8 cellular contexts compared by ENCODE assay signal in genomic region chr17:16286009-16286946, GRCh38.
DNase-seq lines count a peak whose midpoint lies in the region; ATAC-seq and TF ChIP-seq lines count a peak whose summit lies in the region.

No MANE protein-coding gene starts in this region.

- peaks cover 14% of the 10 kb centered on the region for H3K27me3 Mint-ChIP-seq in GM23338 (ENCODE audit: insufficient read depth, low read depth, poor library complexity)
- no peaks in the 10 kb centered on the region for H3K27me3 Mint-ChIP-seq in dendritic cell treated with granulocyte-macrophage colony-stimulating factor and Interleukin-4, amounts not matched to agents 40 ng/mL and 50 ng/mL, for 4 days

- intact Hi-C loops in dendritic cell treated with granulocyte-macrophage colony-stimulating factor and Interleukin-4, amounts not matched to agents 40 ng/mL and 50 ng/mL, for 4 days (cut with micrococcal nuclease), result loop anchor here (5.0 kb wide), 1 partner anchor 69 kb away; the partner anchor contains the start of genes NCOR1 and PIGL
- intact Hi-C loops in lower leg skin (cut with DNase I; ENCODE audit: low total_unique reads), result no loop called here

- H3K27ac Mint-ChIP-seq in GM23338, result peak overlapping the region; percentile 53; the same call in 1 of the 2 replicates
- H3K27ac Mint-ChIP-seq in dendritic cell treated with granulocyte-macrophage colony-stimulating factor and Interleukin-4, amounts not matched to agents 40 ng/mL and 50 ng/mL, for 4 days, result peak overlapping the region; percentile 90

- peaks cover 21% of the 10 kb centered on the region for H3K4me1 Mint-ChIP-seq in GM23338
- peaks cover 53% of the 10 kb centered on the region for H3K4me1 Mint-ChIP-seq in dendritic cell treated with granulocyte-macrophage colony-stimulating factor and Interleukin-4, amounts not matched to agents 40 ng/mL and 50 ng/mL, for 4 days (ENCODE audit: low read depth)

- H3K4me3 ChIP-seq in GM23338 (peak overlapping the region; percentile 37), Karpas-422 (ENCODE audit: low read length) (peak overlapping the region; percentile 46), lower leg skin (ENCODE audit: low read depth, poor library complexity, severe bottlenecking) (no peak overlapping the region)

- WGBS in lower leg skin, 2 donors, result 41 to 42% methylated on average over 26 of the region's 26 CpGs

- H3K4me3 Mint-ChIP-seq in GM23338, result peak overlapping the region; percentile 61
- peak overlapping the region; percentile 53 for H3K4me3 Mint-ChIP-seq in dendritic cell treated with granulocyte-macrophage colony-stimulating factor and Interleukin-4, amounts not matched to agents 40 ng/mL and 50 ng/mL, for 4 days

- ATAC-seq in GM23338, result peak; percentile 96

- no peak for TF ChIP-seq CTCF in GM23338 (conservative IDR thresholded peaks at IDR 0.05; ENCODE audit: low read depth in 2 of 2)
- TF ChIP-seq CTCF in lower leg skin (IDR thresholded peaks at IDR 0.05), result no peak

- H3K9me3 Mint-ChIP-seq in GM23338, result no peaks in the 10 kb centered on the region
- H3K9me3 Mint-ChIP-seq in dendritic cell treated with granulocyte-macrophage colony-stimulating factor and Interleukin-4, amounts not matched to agents 40 ng/mL and 50 ng/mL, for 4 days, result no peaks in the 10 kb centered on the region

- peak overlapping the region; percentile 68 for H3K9ac ChIP-seq in Karpas-422 (ENCODE audit: low read length)

- H3F3A ChIP-seq in GM23338 (replicated peaks; ENCODE audit: low read depth), result peaks cover 8% of the 10 kb centered on the region

- H4K20me1 ChIP-seq in GM23338 (replicated peaks; ENCODE audit: insufficient read depth), result peaks cover 17% of the 10 kb centered on the region
- no peaks in the 10 kb centered on the region for H4K20me1 ChIP-seq in Karpas-422 (ENCODE audit: insufficient read depth, low read depth, low read length)

- no peaks in the 10 kb centered on the region; the same call in 2 of the 3 replicates for H3K36me3 Mint-ChIP-seq in GM23338 (ENCODE audit: low read depth)
- H3K36me3 Mint-ChIP-seq in dendritic cell treated with granulocyte-macrophage colony-stimulating factor and Interleukin-4, amounts not matched to agents 40 ng/mL and 50 ng/mL, for 4 days (ENCODE audit: low read depth), result no peaks in the 10 kb centered on the region

- H3K79me2 ChIP-seq in GM23338 (replicated peaks; ENCODE audit: insufficient read depth) (no peaks in the 10 kb centered on the region), Karpas-422 (ENCODE audit: low read length) (peaks cover 5% of the 10 kb centered on the region; the same call in 1 of the 2 replicates)

- no peak overlapping the region for H3K27ac ChIP-seq in GM23338 (ENCODE audit: low read depth)
- H3K27ac ChIP-seq in Karpas-422 (ENCODE audit: low read length), result peak overlapping the region; percentile 95

- H3K36me3 ChIP-seq in GM23338 (ENCODE audit: insufficient read depth) (no peaks in the 10 kb centered on the region), Karpas-422 (ENCODE audit: insufficient read depth, low read length) (no peaks in the 10 kb centered on the region)

- H3K27me3 ChIP-seq in GM23338 (ENCODE audit: insufficient read depth) (peaks cover 20% of the 10 kb centered on the region), Karpas-422 (ENCODE audit: low read length) (no peaks in the 10 kb centered on the region)

- peaks cover 11% of the 10 kb centered on the region for H3K4me1 ChIP-seq in GM23338 (ENCODE audit: insufficient read depth)
- peaks cover 53% of the 10 kb centered on the region for H3K4me1 ChIP-seq in Karpas-422 (ENCODE audit: low read length)

- H3K9me2 ChIP-seq in GM23338 (ENCODE audit: insufficient read depth) (no peaks in the 10 kb centered on the region), Karpas-422 (replicated peaks; ENCODE audit: insufficient read depth, low read length) (no peaks in the 10 kb centered on the region)

- DNase-seq in GDM1 (lab: John Stamatoyannopoulos, UW), result peak; percentile 56
- DNase-seq in GM23338 (ENCODE audit: low spot score), result peak; percentile 96
- peak; percentile 89 for DNase-seq in Karpas-422
- peak; percentile 70 to 72 for DNase-seq in activated CD4-positive, alpha-beta T cell treated with anti-CD3 and anti-CD28 coated beads for 4 hours
- peak; percentile 79 to 93 for DNase-seq in lower leg skin (ENCODE audit: low spot score in 2 of 2)
- peak; percentile 66 to 76 (median 68) for DNase-seq in stimulated activated CD4-positive, alpha-beta T cell treated with anti-CD3 and anti-CD28 coated beads, TNF-alpha, amount 100 ng/mL, for 48 hours (ENCODE audit: low read depth in 3 of 3)
- no peak for DNase-seq in NCI-H1105 (lab: John Stamatoyannopoulos, UW)

- H3K9me3 ChIP-seq in Karpas-422 (ENCODE audit: low read length), result no peaks in the 10 kb centered on the region

- H2AFZ ChIP-seq in GM23338 (no peak overlapping the region), Karpas-422 (ENCODE audit: low read length) (peak overlapping the region; percentile 34; the same call in 1 of the 2 replicates)

- no peak for TF ChIP-seq POLR2A in lower leg skin (IDR thresholded peaks at IDR 0.05)

- H3K4me2 ChIP-seq in GM23338 (peak overlapping the region; percentile 74), Karpas-422 (ENCODE audit: low read depth, low read length, poor library complexity, severe bottlenecking) (peak overlapping the region; percentile 84)

TF ChIP-seq in GM23338, 12 proteins besides CTCF, POLR2A, EP300 and RAD21:
- TF ChIP-seq NANOG (IDR thresholded peaks at IDR 0.05; ENCODE audit: borderline replicate concordance), result no peak
- TF ChIP-seq POLR2AphosphoS5 (IDR thresholded peaks at IDR 0.05; ENCODE audit: low read depth), result 0 out of 2 replicates have a peak, but pooled peaks have one; percentile 33
- no peak for TF ChIP-seq STAT1 (IDR thresholded peaks at IDR 0.05; ENCODE audit: unreplicated experiment)
- TF ChIP-seq CREB1 (CRISPR knock-in tag; IDR thresholded peaks at IDR 0.05; ENCODE audit: low read depth), result 0 out of 2 replicates have a peak, but pooled peaks have one; percentile 37
